ENCODE assay signal across 9 cellular contexts in the genomic region with DNA sequence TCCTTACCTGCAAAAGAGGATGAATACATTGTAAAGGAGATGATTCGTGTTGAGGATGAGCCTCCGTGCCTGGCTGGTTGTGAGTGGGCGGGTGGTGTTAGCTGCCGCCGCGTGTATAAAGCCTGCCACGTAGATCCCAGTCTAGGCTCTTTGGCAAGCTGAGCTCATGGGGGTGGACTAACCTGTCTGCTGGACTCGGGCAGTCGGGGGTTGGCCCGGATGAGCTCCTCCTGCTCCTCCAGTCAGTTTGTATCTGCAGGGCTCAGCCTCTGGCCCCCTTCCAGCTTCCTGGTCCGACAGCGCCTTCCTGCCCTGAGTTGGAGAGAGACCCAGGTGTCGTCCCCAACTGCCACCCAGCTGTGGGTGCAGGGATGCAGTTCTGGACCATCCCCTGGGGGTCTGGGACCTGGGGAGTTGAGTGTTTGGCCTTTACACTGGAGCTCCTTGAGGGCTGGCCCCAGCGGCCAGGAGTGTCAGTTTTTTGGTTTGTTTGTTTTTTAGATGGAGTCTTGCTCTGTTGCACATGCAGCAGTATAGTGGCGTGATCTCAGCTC. TPM values are rescaled to one million over a fixed set of nuclear protein-coding genes. Genes with fewer than 3 reads are reported as not detected.
DNase-seq lines count a peak whose midpoint lies in the region; ATAC-seq, FAIRE-seq and TF ChIP-seq lines count a peak whose summit lies in the region.
"Had no signal": no experiment of that assay in that cellular context is flagged by ENCODE, and none has a peak within 500 bp of the region (broad histone marks: within the 10 kb centered on the region; RNA-seq: fewer than 3 reads in every experiment).

No MANE protein-coding gene starts in this region.

- 40 to 43% methylated on average over 12 to 13 of the region's 15 CpGs for WGBS in thyroid gland, 2 donors

- no peaks in the 10 kb centered on the region for H3K36me3 ChIP-seq in thyroid gland

- H3K4me1 ChIP-seq in thyroid gland: peaks cover 28 to 49% of the 10 kb centered on the region in 2 donors

- peak overlapping the region; percentile 1 for H3K27ac Mint-ChIP-seq in activated naive CD4-positive, alpha-beta T cell treated with anti-CD3 and anti-CD28 coated beads for 36 hours
- peak overlapping the region; percentile 64 for H3K27ac Mint-ChIP-seq in activated CD8-positive, alpha-beta T cell treated with anti-CD3 and anti-CD28 coated beads, Interleukin-2, amount 10 ng/mL, durations not matched to agents 7 days and 5 days

- H3K9me3 Mint-ChIP-seq in activated naive CD4-positive, alpha-beta T cell treated with anti-CD3 and anti-CD28 coated beads for 36 hours: no peaks in the 10 kb centered on the region
- H3K9me3 Mint-ChIP-seq in activated CD8-positive, alpha-beta T cell treated with anti-CD3 and anti-CD28 coated beads, Interleukin-2, amount 10 ng/mL, durations not matched to agents 7 days and 5 days (ENCODE audit: insufficient read depth): no peaks in the 10 kb centered on the region

- H3K4me3 ChIP-seq in thyroid gland (replicated peaks in 1 of 3): no peak overlapping the region

- ATAC-seq in activated CD8-positive, alpha-beta T cell treated with anti-CD3 and anti-CD28 coated beads, Interleukin-2, amount 10 ng/mL, durations not matched to agents 7 days and 5 days: no peak
- ATAC-seq in HG03439 (IDR thresholded peaks at IDR 0.05; ENCODE audit: unreplicated experiment) (no peak), HG03378 (IDR thresholded peaks at IDR 0.05; ENCODE audit: unreplicated experiment) (no peak)

- H3K36me3 Mint-ChIP-seq in activated naive CD4-positive, alpha-beta T cell treated with anti-CD3 and anti-CD28 coated beads for 36 hours (ENCODE audit: low read depth): peaks cover 5% of the 10 kb centered on the region
- peaks cover 19% of the 10 kb centered on the region for H3K36me3 Mint-ChIP-seq in activated CD8-positive, alpha-beta T cell treated with anti-CD3 and anti-CD28 coated beads, Interleukin-2, amount 10 ng/mL, durations not matched to agents 7 days and 5 days (ENCODE audit: low read depth)

- no peaks in the 10 kb centered on the region for H3K27me3 ChIP-seq in thyroid gland

- no peak for TF ChIP-seq CTCF in thyroid gland (IDR thresholded peaks at IDR 0.05)

- no peaks in the 10 kb centered on the region for H3K9me3 ChIP-seq in thyroid gland

- no peak for DNase-seq in activated naive CD4-positive, alpha-beta T cell treated with anti-CD3 and anti-CD28 coated beads for 36 hours
- DNase-seq in activated naive CD4-positive, alpha-beta T cell treated with anti-CD3 and anti-CD28 coated beads, Interleukin-2, amount 50 U/mL, for 16 hours: no peak
- DNase-seq in activated CD8-positive, alpha-beta T cell treated with anti-CD3 and anti-CD28 coated beads, Interleukin-2, amount 10 ng/mL, durations not matched to agents 7 days and 5 days: no peak
- DNase-seq in kidney tubule cell (ENCODE audit: low spot score) (peak; percentile 83), thyroid gland (peak; percentile 88 to 94), H54 (ENCODE audit: insufficient read length, low spot score) (no peak)

- CTCF ChIA-PET in activated naive CD4-positive, alpha-beta T cell treated with anti-CD3 and anti-CD28 coated beads for 36 hours (lab: Charles Lee): interaction anchor here (0.6 to 2.5 kb wide), 5 partner anchors 12 to 424 kb away, joined by 3 to 18 read pairs (median 3); no protein-coding TSS in a partner anchor
- CTCF ChIA-PET in activated CD8-positive, alpha-beta T cell treated with anti-CD3 and anti-CD28 coated beads, Interleukin-2, amount 10 ng/mL, durations not matched to agents 7 days and 5 days (lab: Charles Lee): interaction anchor here (1.4 to 2.8 kb wide), 5 partner anchors 15 to 45 kb away, joined by 6 to 33 read pairs (median 10); partner anchors contain the start of genes DNAJB1 and TECR

- peaks cover 51% of the 10 kb centered on the region for H3K4me1 Mint-ChIP-seq in activated naive CD4-positive, alpha-beta T cell treated with anti-CD3 and anti-CD28 coated beads for 36 hours (ENCODE audit: low read depth)
- H3K4me1 Mint-ChIP-seq in activated CD8-positive, alpha-beta T cell treated with anti-CD3 and anti-CD28 coated beads, Interleukin-2, amount 10 ng/mL, durations not matched to agents 7 days and 5 days (ENCODE audit: low read depth): peaks cover 34% of the 10 kb centered on the region

- POLR2A ChIA-PET in activated CD8-positive, alpha-beta T cell treated with anti-CD3 and anti-CD28 coated beads, Interleukin-2, amount 10 ng/mL, durations not matched to agents 7 days and 5 days (lab: Charles Lee): interaction anchor here (2.2 kb wide), 1 partner anchor 32 kb away, joined by 10 read pairs; the partner anchor contains the start of gene DNAJB1

- no peak for FAIRE-seq in H54 (lab: Jason Lieb, UNC)
- FAIRE-seq: GM18507 had no signal

- TF ChIP-seq POLR2A in thyroid gland (IDR thresholded peaks at IDR 0.05) (peak in 1 of 2 donors; percentile 16), H54 (IDR thresholded peaks at IDR 0.05; ENCODE audit: low read depth, low read length) (no peak)

- H3K4me3 Mint-ChIP-seq in activated naive CD4-positive, alpha-beta T cell treated with anti-CD3 and anti-CD28 coated beads for 36 hours: no peak overlapping the region
- no peak overlapping the region for H3K4me3 Mint-ChIP-seq in activated CD8-positive, alpha-beta T cell treated with anti-CD3 and anti-CD28 coated beads, Interleukin-2, amount 10 ng/mL, durations not matched to agents 7 days and 5 days

- intact Hi-C loops in activated naive CD4-positive, alpha-beta T cell treated with anti-CD3 and anti-CD28 coated beads for 36 hours (cut with micrococcal nuclease): loop anchor here (2.0 kb wide), 1 partner anchor 43 kb away; no protein-coding TSS in a partner anchor
- intact Hi-C loops in thyroid gland (cut with DNase I): loop anchor here (10.0 kb wide), 1 partner anchor 45 kb away; no protein-coding TSS in a partner anchor

- peak overlapping the region; percentile 25 to 76 (median 56) for H3K27ac ChIP-seq in thyroid gland

- H3K27me3 Mint-ChIP-seq in activated naive CD4-positive, alpha-beta T cell treated with anti-CD3 and anti-CD28 coated beads for 36 hours (ENCODE audit: low read depth): no peaks in the 10 kb centered on the region
- H3K27me3 Mint-ChIP-seq in activated CD8-positive, alpha-beta T cell treated with anti-CD3 and anti-CD28 coated beads, Interleukin-2, amount 10 ng/mL, durations not matched to agents 7 days and 5 days (ENCODE audit: low read depth): no peaks in the 10 kb centered on the region

RNA-seq across cellular contexts. Expression of gene TECR, which starts 20.9 kb away (rescaled TPM):
- 100 to 1,000 TPM; 102 to 105 TPM for total RNA-seq in activated naive CD4-positive, alpha-beta T cell treated with anti-CD3 and anti-CD28 coated beads for 36 hours
- 100 to 1,000 TPM; 153 to 163 TPM for total RNA-seq in activated CD8-positive, alpha-beta T cell treated with anti-CD3 and anti-CD28 coated beads, Interleukin-2, amount 10 ng/mL, durations not matched to agents 7 days and 5 days
- total RNA-seq in thyroid gland: 100 to 1,000 TPM in 2 of 4 donors, 10 to 100 TPM in 2; 75.5 to 126 (median 99.0) TPM

RNA-seq across cellular contexts. Expression of gene NDUFB7, which starts 21.6 kb away (rescaled TPM):
- 100 to 1,000 TPM; 117 to 123 TPM for total RNA-seq in activated naive CD4-positive, alpha-beta T cell treated with anti-CD3 and anti-CD28 coated beads for 36 hours
- 100 to 1,000 TPM; 133 to 142 TPM for total RNA-seq in activated CD8-positive, alpha-beta T cell treated with anti-CD3 and anti-CD28 coated beads, Interleukin-2, amount 10 ng/mL, durations not matched to agents 7 days and 5 days
- total RNA-seq in thyroid gland: 100 to 1,000 TPM; 208 to 584 (median 422) TPM

RNA-seq across cellular contexts. Expression of gene DNAJB1, which starts 32.1 kb away (rescaled TPM):
- total RNA-seq in activated naive CD4-positive, alpha-beta T cell treated with anti-CD3 and anti-CD28 coated beads for 36 hours: 10 to 100 TPM; 48.1 to 49.5 TPM
- total RNA-seq in activated CD8-positive, alpha-beta T cell treated with anti-CD3 and anti-CD28 coated beads, Interleukin-2, amount 10 ng/mL, durations not matched to agents 7 days and 5 days: 100 to 1,000 TPM; 110 to 112 TPM
- 10 to 100 TPM; 49.1 to 61.1 (median 55.3) TPM for total RNA-seq in thyroid gland

RNA-seq across cellular contexts. Expression of gene CLEC17A, which starts 32.6 kb away (rescaled TPM):
- total RNA-seq in activated naive CD4-positive, alpha-beta T cell treated with anti-CD3 and anti-CD28 coated beads for 36 hours: under 1 TPM; 0.15 to 0.26 TPM
- not detected for total RNA-seq in activated CD8-positive, alpha-beta T cell treated with anti-CD3 and anti-CD28 coated beads, Interleukin-2, amount 10 ng/mL, durations not matched to agents 7 days and 5 days
- not detected for total RNA-seq in thyroid gland

RNA-seq across cellular contexts. Expression of gene GIPC1, which starts 54.4 kb away (rescaled TPM):
- total RNA-seq in activated naive CD4-positive, alpha-beta T cell treated with anti-CD3 and anti-CD28 coated beads for 36 hours: 10 to 100 TPM; 15.4 to 16.5 TPM
- total RNA-seq in activated CD8-positive, alpha-beta T cell treated with anti-CD3 and anti-CD28 coated beads, Interleukin-2, amount 10 ng/mL, durations not matched to agents 7 days and 5 days: 10 to 100 TPM; 37.9 to 39.3 TPM
- 10 to 100 TPM; 34.7 to 93.7 (median 55.4) TPM for total RNA-seq in thyroid gland

Comparison
In these comparisons a context has a peak if more than half of its experiments do, and no peak if none do; other contexts are left out.
1. DNase-seq: peak in kidney tubule cell (single experiment) and thyroid gland (2 of 2); none in activated naive CD4-positive, alpha-beta T cell treated with anti-CD3 and anti-CD28 coated beads for 36 hours (single experiment), activated naive CD4-positive, alpha-beta T cell treated with anti-CD3 and anti-CD28 coated beads, Interleukin-2, amount 50 U/mL, for 16 hours (single experiment), activated CD8-positive, alpha-beta T cell treated with anti-CD3 and anti-CD28 coated beads, Interleukin-2, amount 10 ng/mL, durations not matched to agents 7 days and 5 days (single experiment) and H54 (single experiment).